In the genomic region with DNA sequence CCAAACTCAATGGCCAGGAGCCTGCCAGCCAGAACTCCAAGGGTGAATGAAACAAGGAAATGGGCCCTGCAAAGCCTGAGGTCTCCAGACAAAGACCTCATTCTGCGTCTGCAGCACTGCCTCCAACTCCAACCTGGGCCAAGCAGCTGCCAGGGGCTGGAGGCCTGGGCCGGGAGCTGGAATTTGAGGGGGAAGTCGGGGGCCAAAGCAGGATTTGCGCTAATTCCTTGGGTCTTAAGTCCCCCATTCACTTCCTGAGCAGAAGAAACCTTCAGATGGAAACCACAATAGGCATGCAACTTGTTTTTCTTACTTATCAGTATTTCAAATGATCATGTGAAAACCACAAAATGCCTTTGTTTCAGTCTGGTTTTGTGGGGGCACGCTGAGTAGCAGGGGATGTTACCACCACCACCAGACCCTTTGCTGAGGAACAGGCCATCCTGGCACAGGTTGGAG, we compare ENCODE assay signal across 14 cellular contexts. TPM values are rescaled to one million over a fixed set of nuclear protein-coding genes. Genes with fewer than 3 reads are reported as not detected.
DNase-seq lines count a peak whose midpoint lies in the region; ATAC-seq and TF ChIP-seq lines count a peak whose summit lies in the region.
"Had no signal": no experiment of that assay in that cellular context is flagged by ENCODE, and none has a peak within 500 bp of the region (broad histone marks: within the 10 kb centered on the region; RNA-seq: fewer than 3 reads in every experiment).

No MANE protein-coding gene starts in this region.

- ATAC-seq in GM21723 (IDR thresholded peaks at IDR 0.05; ENCODE audit: unreplicated experiment): no peak
- no peak for ATAC-seq in HG03175 (IDR thresholded peaks at IDR 0.05; ENCODE audit: unreplicated experiment)
- no peak for ATAC-seq in GM18870 (IDR thresholded peaks at IDR 0.05; ENCODE audit: unreplicated experiment)
- ATAC-seq in GM18520 (IDR thresholded peaks at IDR 0.05; ENCODE audit: unreplicated experiment): no peak

- H3K27ac ChIP-seq in coronary artery: peak overlapping the region; percentile 74 to 86
- H3K27ac ChIP-seq: BLaER1 had no signal

- no peak for TF ChIP-seq CTCF in coronary artery (IDR thresholded peaks at IDR 0.05)

- H3K4me3 ChIP-seq in coronary artery: no peak overlapping the region
- H3K4me3 ChIP-seq: BLaER1 had no signal

- DNase-seq in Ammon's horn (ENCODE audit: low spot score): peak; percentile 72
- DNase-seq in OCI-M1 (lab: John Stamatoyannopoulos, UW): peak; percentile 15
- no peak for DNase-seq in coronary artery (ENCODE audit: low spot score)
- DNase-seq in occipital lobe (lab: John Stamatoyannopoulos, UW): peak; percentile 21
- DNase-seq: activated CD8-positive, alpha-beta memory T cell treated with anti-CD3 and anti-CD28 coated beads for 24 hours; foreskin fibroblast; mesenchymal stem cell; MM.1S; NCI-H526 treated with DMSO at 0.1 percent for 48 hours had no signal

RNA-seq across cellular contexts. Expression of gene TC2N, which starts 23.0 kb away (rescaled TPM):
- 22.8 TPM for total RNA-seq in occipital lobe

RNA-seq across cellular contexts. Expression of gene FBLN5, which starts 57.2 kb away (rescaled TPM):
- 4.1 TPM for total RNA-seq in occipital lobe
